Comparison of ENCODE assay signal across 8 cellular contexts in genomic region chr13:24512208-24513068, GRCh38. TPM values are rescaled to one million over a fixed set of nuclear protein-coding genes. Genes with fewer than 3 reads are reported as not detected.
DNase-seq lines count a peak whose midpoint lies in the region; ATAC-seq and TF ChIP-seq lines count a peak whose summit lies in the region.

Gene PARP4 (minus strand): TSS chr13:24512778. CDS start chr13:24503776, 9,002 bp downstream.

- peaks cover 18% of the 10 kb centered on the region for H3K4me1 ChIP-seq in BLaER1
- peaks cover 23% of the 10 kb centered on the region for H3K4me1 ChIP-seq in lower lobe of right lung

- peak within 1 kb of the TSS; percentile 88 for H3K4me2 ChIP-seq in BLaER1

- TF ChIP-seq CTCF in lower lobe of right lung (IDR thresholded peaks at IDR 0.05) = no peak

- POLR2A ChIA-PET in activated CD4-positive, alpha-beta memory T cell treated with anti-CD3 and anti-CD28 coated beads for 36 hours (lab: Charles Lee) = interaction anchor here (1.8 to 2.1 kb wide), 2 partner anchors 238 to 261 kb away, joined by 5 to 6 read pairs; no protein-coding TSS in a partner anchor

- H3K27me3 Mint-ChIP-seq in activated CD4-positive, alpha-beta memory T cell treated with anti-CD3 and anti-CD28 coated beads for 36 hours = no peaks in the 10 kb centered on the region

- H3K36me3 ChIP-seq in BLaER1 (peaks cover 16% of the 10 kb centered on the region), lower lobe of right lung (no peaks in the 10 kb centered on the region)

- H3K27me3 ChIP-seq in BLaER1 (no peaks in the 10 kb centered on the region), lower lobe of right lung (ENCODE audit: low read depth) (no peaks in the 10 kb centered on the region)

- H3K9me3 ChIP-seq in BLaER1 (peaks cover 2% of the 10 kb centered on the region), lower lobe of right lung (no peaks in the 10 kb centered on the region)

- DNase-seq in NCI-H748 treated with DMSO at 0.1 percent for 48 hours (lab: John Stamatoyannopoulos, UW) (peak; percentile 82), ecto neural progenitor cell (ENCODE audit: low spot score) (peak; percentile 79), lower lobe of right lung (peak; percentile 91)
- DNase-seq in activated CD4-positive, alpha-beta memory T cell treated with anti-CD3 and anti-CD28 coated beads for 36 hours = peak; percentile 80
- DNase-seq in stimulated activated CD4-positive, alpha-beta T cell treated with anti-CD3 and anti-CD28 coated beads, TNF-alpha, amount 100 ng/mL, for 4 hours (ENCODE audit: low read depth in 3 of 3) = peak; percentile 26 to 36 (median 28)

- H3K27ac Mint-ChIP-seq in activated CD4-positive, alpha-beta memory T cell treated with anti-CD3 and anti-CD28 coated beads for 36 hours = peak within 1 kb of the TSS; percentile 94

- peak; percentile 88 for TF ChIP-seq POLR2A in GM19099 (IDR thresholded peaks at IDR 0.05; ENCODE audit: extremely low read depth, insufficient read length, low read depth)

- H4K20me1 ChIP-seq in BLaER1 = peaks cover 37% of the 10 kb centered on the region

- H3K9ac ChIP-seq in BLaER1 = peak within 1 kb of the TSS; percentile 85

- H3K9me3 Mint-ChIP-seq in activated CD4-positive, alpha-beta memory T cell treated with anti-CD3 and anti-CD28 coated beads for 36 hours = no peaks in the 10 kb centered on the region

- H3K36me3 Mint-ChIP-seq in activated CD4-positive, alpha-beta memory T cell treated with anti-CD3 and anti-CD28 coated beads for 36 hours = no peaks in the 10 kb centered on the region

- H3K27ac ChIP-seq in BLaER1 (peak within 1 kb of the TSS; percentile 85), lower lobe of right lung (peak within 1 kb of the TSS; percentile 94)

- ATAC-seq in HG03354 (IDR thresholded peaks at IDR 0.05; ENCODE audit: poor library complexity, severe bottlenecking, unreplicated experiment) (peak; percentile 84), lower lobe of right lung (peak; percentile 96 to 97)

- H3K4me3 ChIP-seq in BLaER1 (peak within 1 kb of the TSS; percentile 88), lower lobe of right lung (peak within 1 kb of the TSS; percentile 71)

- peak within 1 kb of the TSS; percentile 76 for H3K4me3 Mint-ChIP-seq in activated CD4-positive, alpha-beta memory T cell treated with anti-CD3 and anti-CD28 coated beads for 36 hours

- intact Hi-C loops in activated CD4-positive, alpha-beta memory T cell treated with anti-CD3 and anti-CD28 coated beads for 36 hours (cut with micrococcal nuclease) = loop anchor here (2.0 to 5.0 kb wide), 4 partner anchors 105 to 410 kb away; a partner anchor contains a TSS
- intact Hi-C loops in lower lobe of right lung (cut with DNase I) = no loop called here

- peaks cover 28% of the 10 kb centered on the region for H3K4me1 Mint-ChIP-seq in activated CD4-positive, alpha-beta memory T cell treated with anti-CD3 and anti-CD28 coated beads for 36 hours (ENCODE audit: low read depth)

- CTCF ChIA-PET in activated CD4-positive, alpha-beta memory T cell treated with anti-CD3 and anti-CD28 coated beads for 36 hours (lab: Charles Lee) = no interaction called here

RNA-seq across cellular contexts. Expression of gene PARP4, which starts in this region (rescaled TPM):
- total RNA-seq in activated CD4-positive, alpha-beta memory T cell treated with anti-CD3 and anti-CD28 coated beads for 36 hours = 10 to 100 TPM; 20.7 to 22.2 TPM
- 89.4 TPM for total RNA-seq in lower lobe of right lung

Comparison
In these comparisons a context has a peak if more than half of its experiments do, and no peak if none do; other contexts are left out.
1. Peak in every context shown above with its lines: DNase-seq, ATAC-seq, H3K4me3 ChIP-seq and H3K27ac ChIP-seq.
2. DNase-seq: peak in every context shown above with its lines; median percentile 91 in lower lobe of right lung; 82 in NCI-H748 treated with DMSO at 0.1 percent for 48 hours; 80 in activated CD4-positive, alpha-beta memory T cell treated with anti-CD3 and anti-CD28 coated beads for 36 hours; 79 in ecto neural progenitor cell; 28 in stimulated activated CD4-positive, alpha-beta T cell treated with anti-CD3 and anti-CD28 coated beads, TNF-alpha, amount 100 ng/mL, for 4 hours.